In the genomic region with DNA sequence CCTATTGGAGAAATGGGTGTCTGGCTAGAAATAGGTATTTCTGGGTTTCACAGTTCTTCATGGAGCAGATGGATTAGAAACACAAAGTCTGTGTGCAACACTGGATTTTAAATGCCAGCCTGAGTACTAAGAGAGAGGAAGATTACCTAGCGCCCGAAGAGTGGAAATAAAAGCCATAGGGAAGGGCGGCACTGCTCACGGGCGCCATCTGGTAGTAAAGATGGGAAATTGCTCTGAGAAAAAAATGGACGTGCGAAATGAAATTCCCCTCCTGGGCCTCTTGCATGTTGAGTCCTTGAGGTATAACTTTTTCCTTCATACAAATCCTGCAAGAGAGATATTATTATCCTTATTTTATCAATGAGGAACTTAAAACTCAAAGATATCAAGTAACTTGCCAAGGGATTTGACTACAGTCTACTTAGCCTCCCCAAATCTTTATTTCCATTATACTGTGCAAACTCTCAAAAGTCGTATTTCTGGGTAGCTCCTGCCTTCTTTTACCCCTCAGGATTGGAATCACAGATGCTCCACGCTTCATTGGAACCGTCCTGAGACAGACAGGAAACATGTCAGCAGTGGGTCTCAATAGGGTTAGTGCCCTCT, we compare ENCODE assay signal across 9 cellular contexts.
DNase-seq lines count a peak whose midpoint lies in the region; ATAC-seq and TF ChIP-seq lines count a peak whose summit lies in the region.
"Had no signal": no experiment of that assay in that cellular context is flagged by ENCODE, and none has a peak within 500 bp of the region (broad histone marks: within the 10 kb centered on the region; RNA-seq: fewer than 3 reads in every experiment).

No MANE protein-coding gene starts in this region.

- intact Hi-C loops in OCI-LY7 (cut with micrococcal nuclease; ENCODE audit: unreplicated experiment) = loop anchor here (1.0 to 5.0 kb wide), 2 partner anchors 297 to 356 kb away; no protein-coding TSS in a partner anchor
- intact Hi-C loops in activated T-helper 1 cell treated with anti-CD3 and anti-CD28 coated beads, Interleukin-12 subunit alpha, Interleukin-12 subunit beta, Interleukin-2, Interleukin-4 antibody, amounts not matched to agents 30 ng/mL and 10 ng/mL and 1 ng/mL, durations not matched to agents 14 hours and 24 hours and 36 hours (cut with micrococcal nuclease) = loop anchor here (1.0 to 5.0 kb wide), 5 partner anchors 82 to 381 kb away; partner anchors contain the start of genes COX11 and STXBP4

- no peak overlapping the region for H3K4me2 ChIP-seq in OCI-LY7 (ENCODE audit: low read length)
- H3K4me2 ChIP-seq in osteoblast (ENCODE audit: insufficient read depth, low read length) = peak overlapping the region; percentile 27
- H3K4me2 ChIP-seq: BLaER1 treated with 17β-estradiol and CSF1 and Interleukin-3, amounts not matched to agents 10 nM and 100 nM had no signal

- H3K27me3 Mint-ChIP-seq in activated T-helper 1 cell treated with anti-CD3 and anti-CD28 coated beads, Interleukin-12 subunit alpha, Interleukin-12 subunit beta, Interleukin-2, Interleukin-4 antibody, amounts not matched to agents 30 ng/mL and 10 ng/mL and 1 ng/mL, durations not matched to agents 14 hours and 24 hours and 36 hours (ENCODE audit: insufficient read depth) = peaks cover 15% of the 10 kb centered on the region

- no peak overlapping the region for H3K27ac Mint-ChIP-seq in activated T-helper 1 cell treated with anti-CD3 and anti-CD28 coated beads, Interleukin-12 subunit alpha, Interleukin-12 subunit beta, Interleukin-2, Interleukin-4 antibody, amounts not matched to agents 30 ng/mL and 10 ng/mL and 1 ng/mL, durations not matched to agents 14 hours and 24 hours and 36 hours

- peak overlapping the region; percentile 27; the same call in 1 of the 2 replicates for H2AFZ ChIP-seq in OCI-LY7 (ENCODE audit: low read length)
- H2AFZ ChIP-seq in osteoblast (ENCODE audit: low read length) = no peak overlapping the region

- H3K9me2 ChIP-seq in OCI-LY7 (ENCODE audit: insufficient read depth, low read length) = no peaks in the 10 kb centered on the region

- H3K36me3 ChIP-seq in OCI-LY7 (ENCODE audit: insufficient read depth, low read length) (no peaks in the 10 kb centered on the region), osteoblast (ENCODE audit: insufficient read depth, low read length) (no peaks in the 10 kb centered on the region)
- H3K36me3 ChIP-seq: BLaER1 treated with 17β-estradiol and CSF1 and Interleukin-3, amounts not matched to agents 10 nM and 100 nM had no signal

- peaks cover 11% of the 10 kb centered on the region for H3K9me3 Mint-ChIP-seq in activated T-helper 1 cell treated with anti-CD3 and anti-CD28 coated beads, Interleukin-12 subunit alpha, Interleukin-12 subunit beta, Interleukin-2, Interleukin-4 antibody, amounts not matched to agents 30 ng/mL and 10 ng/mL and 1 ng/mL, durations not matched to agents 14 hours and 24 hours and 36 hours

- H4K20me1 ChIP-seq in OCI-LY7 (ENCODE audit: insufficient read depth, low read length) (no peaks in the 10 kb centered on the region), osteoblast (ENCODE audit: insufficient read depth, low read length) (no peaks in the 10 kb centered on the region)
- H4K20me1 ChIP-seq: BLaER1 treated with 17β-estradiol and CSF1 and Interleukin-3, amounts not matched to agents 10 nM and 100 nM had no signal

- H3K4me1 ChIP-seq in OCI-LY7 (ENCODE audit: insufficient read depth, low read length, poor library complexity, severe bottlenecking) = no peaks in the 10 kb centered on the region
- no peaks in the 10 kb centered on the region for H3K4me1 ChIP-seq in osteoblast (ENCODE audit: insufficient read depth, low read length)

- no peak overlapping the region for H3K4me3 Mint-ChIP-seq in activated T-helper 1 cell treated with anti-CD3 and anti-CD28 coated beads, Interleukin-12 subunit alpha, Interleukin-12 subunit beta, Interleukin-2, Interleukin-4 antibody, amounts not matched to agents 30 ng/mL and 10 ng/mL and 1 ng/mL, durations not matched to agents 14 hours and 24 hours and 36 hours

- CTCF ChIA-PET in OCI-LY7 (lab: Charles Lee; ENCODE audit: unreplicated experiment) = no interaction called here

- H3K79me2 ChIP-seq in OCI-LY7 (ENCODE audit: insufficient read depth, low read depth, low read length) = no peaks in the 10 kb centered on the region
- H3K79me2 ChIP-seq in osteoblast (ENCODE audit: insufficient read depth, low read length) = no peaks in the 10 kb centered on the region

- no peaks in the 10 kb centered on the region for H3K9me3 ChIP-seq in OCI-LY7 (ENCODE audit: low read length)
- H3K9me3 ChIP-seq in osteoblast (ENCODE audit: low read depth, low read length) = no peaks in the 10 kb centered on the region

- H3K27ac ChIP-seq in OCI-LY7 (ENCODE audit: low read depth, low read length, poor library complexity, severe bottlenecking) (no peak overlapping the region), osteoblast (ENCODE audit: low read depth, low read length) (no peak overlapping the region)
- H3K27ac ChIP-seq: BLaER1 treated with 17β-estradiol and CSF1 and Interleukin-3, amounts not matched to agents 10 nM and 100 nM had no signal

- peaks cover 6% of the 10 kb centered on the region for H3K27me3 ChIP-seq in osteoblast (ENCODE audit: insufficient read depth, low read length)
- H3K27me3 ChIP-seq: BLaER1 treated with 17β-estradiol and CSF1 and Interleukin-3, amounts not matched to agents 10 nM and 100 nM had no signal

- no peak overlapping the region for H3K4me3 ChIP-seq in OCI-LY7 (ENCODE audit: low read depth, low read length, poor library complexity, severe bottlenecking)
- no peak overlapping the region for H3K4me3 ChIP-seq in fibroblast of villous mesenchyme (ENCODE audit: low read depth, low read length)
- no peak overlapping the region for H3K4me3 ChIP-seq in osteoblast (ENCODE audit: insufficient read depth, low read length)
- H3K4me3 ChIP-seq: BLaER1 treated with 17β-estradiol and CSF1 and Interleukin-3, amounts not matched to agents 10 nM and 100 nM had no signal

- no peak for ATAC-seq in GM19463 (IDR thresholded peaks at IDR 0.05; ENCODE audit: unreplicated experiment)

- no TSS peak for BruUV-seq in OCI-LY7 (replicated peaks; lab: Mats Ljungman, UMichigan)

- H3K4me1 Mint-ChIP-seq in activated T-helper 1 cell treated with anti-CD3 and anti-CD28 coated beads, Interleukin-12 subunit alpha, Interleukin-12 subunit beta, Interleukin-2, Interleukin-4 antibody, amounts not matched to agents 30 ng/mL and 10 ng/mL and 1 ng/mL, durations not matched to agents 14 hours and 24 hours and 36 hours (ENCODE audit: low read depth) = peaks cover 41% of the 10 kb centered on the region

- TF ChIP-seq CTCF in OCI-LY7 (conservative IDR thresholded peaks at IDR 0.05; ENCODE audit: low read length) = peak; percentile 96
- TF ChIP-seq CTCF in fibroblast of villous mesenchyme (IDR thresholded peaks at IDR 0.05; ENCODE audit: insufficient read depth, low read depth, low read length) = peak; percentile 82
- peak; percentile 88 for TF ChIP-seq CTCF in osteoblast (IDR thresholded peaks at IDR 0.05; ENCODE audit: extremely low read depth, low read depth, low read length)

- peaks cover 5% of the 10 kb centered on the region for H3K36me3 Mint-ChIP-seq in activated T-helper 1 cell treated with anti-CD3 and anti-CD28 coated beads, Interleukin-12 subunit alpha, Interleukin-12 subunit beta, Interleukin-2, Interleukin-4 antibody, amounts not matched to agents 30 ng/mL and 10 ng/mL and 1 ng/mL, durations not matched to agents 14 hours and 24 hours and 36 hours (ENCODE audit: low read depth)

- DNase-seq in NCI-H1436 (lab: John Stamatoyannopoulos, UW) = peak; percentile 56
- DNase-seq in NCI-H1436 treated with DMSO at 0.1 percent for 48 hours (lab: John Stamatoyannopoulos, UW) = no peak
- peak; percentile 30 for DNase-seq in HuH-7 (ENCODE audit: low spot score)
- peak; percentile 63 for DNase-seq in OCI-LY7 (ENCODE audit: low spot score)
- DNase-seq in activated T-helper 1 cell treated with anti-CD3 and anti-CD28 coated beads, Interleukin-12 subunit alpha, Interleukin-12 subunit beta, Interleukin-2, Interleukin-4 antibody, amounts not matched to agents 30 ng/mL and 10 ng/mL and 1 ng/mL, durations not matched to agents 14 hours and 24 hours and 36 hours (ENCODE audit: low spot score) = peak; percentile 12
- DNase-seq in fibroblast of villous mesenchyme (ENCODE audit: low read depth) = peak; percentile 58
- no peak for DNase-seq in osteoblast (ENCODE audit: insufficient read length, low spot score, missing footprints)

- POLR2A ChIA-PET in OCI-LY7 (lab: Charles Lee) = interaction anchor here (0.9 to 1.1 kb wide), 2 partner anchors 9 to 183 kb away, joined by 3 read pairs; no protein-coding TSS in a partner anchor

Comparison
In these comparisons a context has a peak if more than half of its experiments do, and no peak if none do; other contexts are left out.
1. DNase-seq: peak in NCI-H1436 (single experiment), HuH-7 (single experiment), OCI-LY7 (single experiment), activated T-helper 1 cell treated with anti-CD3 and anti-CD28 coated beads, Interleukin-12 subunit alpha, Interleukin-12 subunit beta, Interleukin-2, Interleukin-4 antibody, amounts not matched to agents 30 ng/mL and 10 ng/mL and 1 ng/mL, durations not matched to agents 14 hours and 24 hours and 36 hours (single experiment) and fibroblast of villous mesenchyme (single experiment); none in NCI-H1436 treated with DMSO at 0.1 percent for 48 hours (single experiment) and osteoblast (single experiment).
2. Peak in every context shown above with its lines, with median percentiles within 50 percentile points of each other: CTCF ChIP-seq.